9 cellular contexts compared by ENCODE assay signal in genomic region chr10:129962558-129963075, GRCh38. TPM values are rescaled to one million over a fixed set of nuclear protein-coding genes. Genes with fewer than 3 reads are reported as not detected.
DNase-seq lines count a peak whose midpoint lies in the region; ATAC-seq, FAIRE-seq and TF ChIP-seq lines count a peak whose summit lies in the region.
"Had no signal": no experiment of that assay in that cellular context is flagged by ENCODE, and none has a peak within 500 bp of the region (broad histone marks: within the 10 kb centered on the region; RNA-seq: fewer than 3 reads in every experiment).

No MANE protein-coding gene starts in this region.

- H3K4me1 ChIP-seq in A549 (0 out of 3 replicates have a peak, but pooled peaks cover 6% of the 10 kb centered on the region), HUES48 (ENCODE audit: control insufficient read depth, insufficient read depth, low read length) (peaks cover 50% of the 10 kb centered on the region)

- no peaks in the 10 kb centered on the region for H3K9me3 ChIP-seq in A549
- H3K9me3 ChIP-seq in HUES48 (ENCODE audit: control insufficient read depth, insufficient read depth, low read length), result no peaks in the 10 kb centered on the region

- CTCF ChIA-PET in A549 (lab: Yijun Ruan, JAX), result no interaction called here

- TF ChIP-seq CTCF in A549 (IDR thresholded peaks at IDR 0.05) (no peak), dorsolateral prefrontal cortex (IDR thresholded peaks at IDR 0.05 in 54 of 56, conservative IDR thresholded peaks at IDR 0.05 in 2 of 56; ENCODE audit: low read depth in 1 of 56, partially characterized antibody in 56 of 56) (no peak), natural killer cell (IDR thresholded peaks at IDR 0.05) (no peak)

- H3K27me3 Mint-ChIP-seq in natural killer cell (ENCODE audit: low read depth in 2 of 2), result peaks cover 46 to 55% of the 10 kb centered on the region in 2 donors

- H3K27me3 ChIP-seq in HUES48 (ENCODE audit: control insufficient read depth, insufficient read depth, low read length) (peaks cover 98% of the 10 kb centered on the region), dorsolateral prefrontal cortex (peaks cover 44 to 100% (median 96%) of the 10 kb centered on the region in 45 donors)

- TF ChIP-seq RAD21 in A549 (conservative IDR thresholded peaks at IDR 0.05 in 1 of 2, IDR thresholded peaks at IDR 0.05 in 1 of 2), result no peak

- TF ChIP-seq POLR2A in A549 (IDR thresholded peaks at IDR 0.05; ENCODE audit: low read length), result no peak

- ATAC-seq in A549, result no peak
- no peak for ATAC-seq in natural killer cell
- ATAC-seq in HG02623 (IDR thresholded peaks at IDR 0.05; ENCODE audit: unreplicated experiment), result no peak
- no peak for ATAC-seq in HG03565 (IDR thresholded peaks at IDR 0.05; ENCODE audit: unreplicated experiment)
- ATAC-seq in HG03457 (IDR thresholded peaks at IDR 0.05; ENCODE audit: unreplicated experiment), result no peak

- FAIRE-seq in A549 (lab: Jason Lieb, UNC), result no peak

- H3K9me3 Mint-ChIP-seq in natural killer cell, result no peaks in the 10 kb centered on the region

- intact Hi-C loops in dorsolateral prefrontal cortex (cut with DNase I), result no loop called here
- intact Hi-C loops in natural killer cell (cut with micrococcal nuclease), result no loop called here

- no peaks in the 10 kb centered on the region for H3K36me3 ChIP-seq in HUES48 (ENCODE audit: control insufficient read depth, insufficient read depth, low read length)

- H3K4me3 ChIP-seq in A549 (peak overlapping the region; percentile 53), HUES48 (ENCODE audit: low read depth, low read length) (peak overlapping the region; percentile 61), dorsolateral prefrontal cortex (peak overlapping the region in 49 of 59 donors; percentile 6 to 61 (median 43))

- H3K4me2 ChIP-seq in A549, result peak overlapping the region; percentile 100

- POLR2A ChIA-PET in A549 (lab: Yijun Ruan, JAX), result no interaction called here

- H3K4me1 Mint-ChIP-seq in natural killer cell, result peaks cover 19 to 26% of the 10 kb centered on the region in 2 donors

- H3K9ac ChIP-seq in HUES48 (ENCODE audit: low read depth, low read length), result no peak overlapping the region

- peaks cover 13% of the 10 kb centered on the region for H3K36me3 Mint-ChIP-seq in natural killer cell

- DNase-seq in A549 (ENCODE audit: low read depth in 1 of 2, low spot score in 1 of 2), result no peak
- no peak for DNase-seq in dorsolateral prefrontal cortex
- DNase-seq in natural killer cell, result no peak
- DNase-seq in NCI-H446 treated with DMSO at 0.1 percent for 48 hours (lab: John Stamatoyannopoulos, UW), result no peak
- DNase-seq: stimulated activated CD4-positive, alpha-beta T cell treated with anti-CD3 and anti-CD28 coated beads, Interleukin-4, amount 100 ng/mL, for 1 hour had no signal

- no peak overlapping the region for H3K27ac ChIP-seq in A549
- no peak overlapping the region for H3K27ac ChIP-seq in HUES48 (ENCODE audit: low read depth, low read length)
- no peak overlapping the region for H3K27ac ChIP-seq in dorsolateral prefrontal cortex

- WGBS in A549 (ENCODE audit: missing lambda C conversion rate), result 71% methylated on average over 24 of the region's 24 CpGs

- H3K27ac Mint-ChIP-seq in natural killer cell, result no peak overlapping the region

- peak overlapping the region; percentile 75 for H3K4me3 Mint-ChIP-seq in natural killer cell

- no peak for TF ChIP-seq EP300 in A549 (IDR thresholded peaks at IDR 0.05)

TF ChIP-seq in A549, 52 proteins besides CTCF, POLR2A, EP300 and RAD21:
- TF ChIP-seq ZFP36 (IDR thresholded peaks at IDR 0.05; ENCODE audit: borderline replicate concordance, partially characterized antibody) (no peak), HOXB5 (CRISPR knock-in tag; IDR thresholded peaks at IDR 0.05) (no peak), CBX8 (IDR thresholded peaks at IDR 0.05) (0 out of 2 replicates have a peak, but pooled peaks have one; percentile 34), HES2 (IDR thresholded peaks at IDR 0.05) (no peak), FOSB (CRISPR knock-in tag; IDR thresholded peaks at IDR 0.05) (no peak)

RNA-seq across cellular contexts. Expression of gene EBF3, which starts 1.5 kb away (rescaled TPM):
- polyA plus RNA-seq in A549 (2011; rRNA removed) (0.04 TPM in 1 of 2 replicates, not detected in the other), A549 (2017; fragmentation: RNase III; extraction: RNeasy Plus Mini Kit Qiagen cat#74134 plus additional on column Dnase treatment) (0.07 to 0.17 TPM (median 0.12 TPM) in 3 replicates)
- polyA plus RNA-seq in A549 (2012; cell fraction: cytosol; rRNA removed), result 0.03 TPM in 2 replicates
- polyA plus RNA-seq in A549 (2012; cell fraction: nucleus; rRNA removed), result 0.05 and 0.06 TPM in 2 replicates
- 0.24 TPM in 1 of 2 replicates, not detected in the other for polyA minus RNA-seq in A549 (2011; rRNA and poly(A)+ RNA removed)
- total RNA-seq in dorsolateral prefrontal cortex (1 to 10 TPM in 2 of 120 experiments, under 1 TPM in 36, not detected in 82; 0.07 to 1.1 (median 0.20) TPM), natural killer cell (not detected)
